Comparison of ENCODE assay signal across 1 cellular context in the genomic region with DNA sequence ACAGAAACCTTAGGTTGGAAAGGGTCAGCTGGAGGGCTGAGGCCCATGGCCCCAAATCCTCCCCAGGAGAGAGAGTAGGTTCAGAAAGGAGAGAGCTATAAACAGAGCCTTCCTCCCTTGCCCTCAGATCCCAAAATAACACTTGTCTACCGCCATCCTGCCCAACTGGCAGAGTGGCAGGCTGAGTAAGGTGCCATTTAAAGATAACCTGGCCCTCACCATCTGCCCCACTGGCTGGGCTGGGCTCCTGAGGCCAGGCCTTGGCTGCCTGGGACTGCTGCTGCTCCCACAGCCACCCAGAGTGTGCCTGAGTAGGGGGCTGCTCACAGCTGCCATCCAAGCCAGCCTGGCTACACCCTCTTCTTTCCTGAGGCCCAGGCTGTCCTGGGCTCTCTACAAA.
TF ChIP-seq lines count a peak whose summit lies in the region.

No MANE protein-coding gene starts in this region.

TF ChIP-seq in K562, 482 proteins besides CTCF, POLR2A, EP300 and RAD21 (continued from another document):
- TF ChIP-seq, protein P1, sequence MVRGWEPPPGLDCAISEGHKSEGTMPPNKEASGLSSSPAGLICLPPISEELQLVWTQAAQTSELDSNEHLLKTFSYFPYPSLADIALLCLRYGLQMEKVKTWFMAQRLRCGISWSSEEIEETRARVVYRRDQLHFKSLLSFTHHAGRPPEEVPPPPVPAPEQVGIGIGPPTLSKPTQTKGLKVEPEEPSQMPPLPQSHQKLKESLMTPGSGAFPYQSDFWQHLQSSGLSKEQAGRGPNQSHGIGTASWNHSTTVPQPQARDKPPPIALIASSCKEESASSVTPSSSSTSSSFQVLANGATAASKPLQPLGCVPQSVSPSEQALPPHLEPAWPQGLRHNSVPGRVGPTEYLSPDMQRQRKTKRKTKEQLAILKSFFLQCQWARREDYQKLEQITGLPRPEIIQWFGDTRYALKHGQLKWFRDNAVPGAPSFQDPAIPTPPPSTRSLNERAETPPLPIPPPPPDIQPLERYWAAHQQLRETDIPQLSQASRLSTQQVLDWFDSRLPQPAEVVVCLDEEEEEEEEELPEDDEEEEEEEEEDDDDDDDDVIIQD (CRISPR knock-in tag; IDR thresholded peaks at IDR 0.05) = no peak
- TF ChIP-seq DDX20 (tag; IDR thresholded peaks at IDR 0.05; ENCODE audit: low read depth) (no peak), POLR2G (IDR thresholded peaks at IDR 0.05; ENCODE audit: low read depth, low read length) (peak; percentile 46; the same call in 1 of the 2 replicates), ESRRA (IDR thresholded peaks at IDR 0.05; ENCODE audit: borderline replicate concordance, low read depth) (no peak), JUN (IDR thresholded peaks at IDR 0.05; ENCODE audit: borderline replicate concordance, low read depth, low read length) (no peak), JUN (CRISPR knock-in tag; IDR thresholded peaks at IDR 0.05; ENCODE audit: borderline replicate concordance) (0 out of 2 replicates have a peak, but pooled peaks have one; percentile 47), MAFG (tag; conservative IDR thresholded peaks at IDR 0.05) (no peak), NCOA2 (IDR thresholded peaks at IDR 0.05; ENCODE audit: partially characterized antibody in 2 of 2) (no peak)
- TF ChIP-seq, protein P2, sequence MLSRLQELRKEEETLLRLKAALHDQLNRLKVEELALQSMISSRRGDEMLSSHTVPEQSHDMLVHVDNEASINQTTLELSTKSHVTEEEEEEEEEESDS (CRISPR knock-in tag; IDR thresholded peaks at IDR 0.05) = no peak
